9 cellular contexts compared by ENCODE assay signal in the genomic region with DNA sequence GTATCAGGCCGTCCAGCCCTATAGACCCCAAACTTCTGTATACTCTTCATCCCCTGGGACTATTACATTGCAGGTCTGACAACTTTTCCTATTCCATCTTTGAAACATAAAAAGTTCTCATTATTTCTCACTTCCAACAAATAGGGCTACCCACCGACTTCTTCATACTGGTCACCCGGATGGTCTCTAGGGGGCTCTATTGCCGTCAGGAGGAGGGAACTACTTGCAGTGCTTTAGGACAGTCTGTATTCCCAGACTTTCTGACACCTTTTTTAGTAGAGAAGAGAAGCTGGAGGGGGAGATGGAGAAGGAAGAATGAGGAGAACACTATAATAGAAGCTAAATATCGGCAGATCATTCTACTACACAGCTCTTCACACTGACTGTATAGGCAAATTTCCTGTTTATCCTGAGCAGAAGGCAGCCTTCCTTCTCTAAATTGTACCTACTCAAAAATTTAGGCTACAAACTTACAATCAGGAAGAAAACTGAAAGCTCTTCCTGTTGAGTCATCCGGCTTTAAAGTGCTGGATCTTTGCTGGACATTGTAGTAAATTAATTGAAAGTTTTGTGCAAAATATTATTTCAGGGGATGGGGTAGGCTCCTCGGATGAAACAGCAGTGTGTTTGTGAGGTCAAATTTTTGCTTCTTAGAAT. TPM values are rescaled to one million over a fixed set of nuclear protein-coding genes. Genes with fewer than 3 reads are reported as not detected.
DNase-seq lines count a peak whose midpoint lies in the region; ATAC-seq and TF ChIP-seq lines count a peak whose summit lies in the region.
"Had no signal": no experiment of that assay in that cellular context is flagged by ENCODE, and none has a peak within 500 bp of the region (broad histone marks: within the 10 kb centered on the region; RNA-seq: fewer than 3 reads in every experiment).

No MANE protein-coding gene starts in this region.

- no peak overlapping the region for H3K4me2 ChIP-seq in DND-41 (ENCODE audit: insufficient read depth, low read length)

- no peak overlapping the region for H3K27ac Mint-ChIP-seq in chondrocyte (ENCODE audit: unreplicated experiment)
- H3K27ac Mint-ChIP-seq in naive thymus-derived CD4-positive, alpha-beta T cell, result peak overlapping the region; percentile 50 to 97 (median 85)
- H3K27ac Mint-ChIP-seq: IgD-negative memory B cell had no signal

- H3K79me2 ChIP-seq in DND-41 (ENCODE audit: insufficient read depth, low read length), result no peaks in the 10 kb centered on the region

- no peak overlapping the region for H3K9ac ChIP-seq in DND-41 (ENCODE audit: low read depth, low read length)

- no peaks in the 10 kb centered on the region for H3K27me3 Mint-ChIP-seq in chondrocyte (ENCODE audit: low read depth)
- H3K27me3 Mint-ChIP-seq in naive thymus-derived CD4-positive, alpha-beta T cell, result peaks cover 0 to 3% (median 0%) of the 10 kb centered on the region in 5 donors

- peaks cover 13% of the 10 kb centered on the region for H3K4me1 ChIP-seq in DND-41 (ENCODE audit: insufficient read depth, low read length)
- H3K4me1 ChIP-seq in naive thymus-derived CD4-positive, alpha-beta T cell (ENCODE audit: control insufficient read depth in 2 of 2, insufficient read depth in 2 of 2, low read length in 2 of 2), result peaks cover 30 to 96% of the 10 kb centered on the region in 2 donors

- no peak overlapping the region for H3K4me3 Mint-ChIP-seq in chondrocyte (ENCODE audit: unreplicated experiment)
- H3K4me3 Mint-ChIP-seq in naive thymus-derived CD4-positive, alpha-beta T cell, result peak overlapping the region in 7 of 10 donors; percentile 16 to 63 (median 45)
- H3K4me3 Mint-ChIP-seq: IgD-negative memory B cell had no signal

- H2AFZ ChIP-seq in DND-41 (ENCODE audit: low read depth, low read length), result no peak overlapping the region

- H3K9me3 ChIP-seq in DND-41 (ENCODE audit: insufficient read depth, low read length, severe bottlenecking), result no peaks in the 10 kb centered on the region
- no peaks in the 10 kb centered on the region for H3K9me3 ChIP-seq in naive thymus-derived CD4-positive, alpha-beta T cell (ENCODE audit: control insufficient read depth in 2 of 3, low read length in 3 of 3)

- no peaks in the 10 kb centered on the region for H3K36me3 ChIP-seq in DND-41 (ENCODE audit: insufficient read depth, low read length)
- H3K36me3 ChIP-seq in naive thymus-derived CD4-positive, alpha-beta T cell (ENCODE audit: control insufficient read depth in 2 of 3, insufficient read depth in 3 of 3, low read length in 3 of 3), result no peaks in the 10 kb centered on the region

- no peaks in the 10 kb centered on the region for H4K20me1 ChIP-seq in DND-41 (ENCODE audit: insufficient read depth, low read length)

- no peaks in the 10 kb centered on the region for H3K36me3 Mint-ChIP-seq in chondrocyte (ENCODE audit: low read depth)
- H3K36me3 Mint-ChIP-seq in naive thymus-derived CD4-positive, alpha-beta T cell, result peaks cover 0 to 24% (median 0%) of the 10 kb centered on the region in 5 donors

- no peak for DNase-seq in DND-41
- peak; percentile 38 for DNase-seq in NCI-H748 (lab: John Stamatoyannopoulos, UW; ENCODE audit: unreplicated experiment)
- no peak for DNase-seq in chondrocyte (ENCODE audit: low spot score)
- no peak for DNase-seq in naive thymus-derived CD4-positive, alpha-beta T cell
- DNase-seq in cortex of kidney (lab: John Stamatoyannopoulos, UW), result no peak
- no peak for DNase-seq in NCI-H510A treated with DMSO at 0.1 percent for 48 hours (lab: John Stamatoyannopoulos, UW)

- H3K4me1 Mint-ChIP-seq in chondrocyte (ENCODE audit: low read depth), result peaks cover 30% of the 10 kb centered on the region
- H3K4me1 Mint-ChIP-seq in naive thymus-derived CD4-positive, alpha-beta T cell, result peaks cover 37 to 94% (median 53%) of the 10 kb centered on the region in 7 donors

- H3K27me3 ChIP-seq in DND-41 (ENCODE audit: insufficient read depth, low read length, poor library complexity), result no peaks in the 10 kb centered on the region
- H3K27me3 ChIP-seq in naive thymus-derived CD4-positive, alpha-beta T cell (ENCODE audit: control insufficient read depth in 2 of 2, insufficient read depth in 2 of 2, low read length in 2 of 2), result no peaks in the 10 kb centered on the region

- peaks cover 3% of the 10 kb centered on the region for H3K9me3 Mint-ChIP-seq in chondrocyte (ENCODE audit: low read depth)
- H3K9me3 Mint-ChIP-seq in naive thymus-derived CD4-positive, alpha-beta T cell, result peaks cover 0 to 3% (median 0%) of the 10 kb centered on the region in 11 donors

- TF ChIP-seq CTCF in DND-41 (IDR thresholded peaks at IDR 0.05; ENCODE audit: borderline replicate concordance, extremely low read depth, low read length, poor library complexity, severe bottlenecking), result peak; percentile 25
- TF ChIP-seq CTCF in chondrocyte (IDR thresholded peaks at IDR 0.05), result peak; percentile 51

- intact Hi-C loops in naive thymus-derived CD4-positive, alpha-beta T cell (cut with micrococcal nuclease), result loop anchor here in 1 of 2 donors (5.0 kb wide), 3 partner anchors 117 to 332 kb away; a partner anchor contains a TSS

- no peak overlapping the region for H3K27ac ChIP-seq in DND-41 (ENCODE audit: low read length)
- H3K27ac ChIP-seq in naive thymus-derived CD4-positive, alpha-beta T cell (ENCODE audit: low read depth, low read length), result peak overlapping the region; percentile 29

- CTCF ChIA-PET in naive thymus-derived CD4-positive, alpha-beta T cell (lab: Charles Lee), result interaction anchor here (0.6 kb wide), 2 partner anchors 206 to 759 kb away, joined by 3 read pairs; no protein-coding TSS in a partner anchor

- H3K4me3 ChIP-seq in DND-41 (ENCODE audit: low read depth in 1 of 2, low read length in 2 of 2), result no peak overlapping the region
- H3K4me3 ChIP-seq in naive thymus-derived CD4-positive, alpha-beta T cell (ENCODE audit: low read length), result no peak overlapping the region

- POLR2A ChIA-PET in naive thymus-derived CD4-positive, alpha-beta T cell (lab: Charles Lee), result interaction anchor here (0.6 kb wide), 1 partner anchor 13 kb away, joined by 3 read pairs; no protein-coding TSS in a partner anchor

- ATAC-seq in DND-41 (ENCODE audit: insufficient read depth, low read depth) (no peak), HG03097 (IDR thresholded peaks at IDR 0.05; ENCODE audit: low FRiP score, unreplicated experiment) (no peak), GM21619 (IDR thresholded peaks at IDR 0.05; ENCODE audit: unreplicated experiment) (no peak)
- no peak for ATAC-seq in naive thymus-derived CD4-positive, alpha-beta T cell

RNA-seq across cellular contexts. Expression of a gene that starts 54.6 kb away (rescaled TPM):
- total RNA-seq in chondrocyte, result 3.9 to 6.4 TPM (median 6.4 TPM) in 3 replicates
- 10 to 100 TPM in 1 of 5 experiments, 1 to 10 TPM in 4; 5.3 to 17.9 (median 5.9) TPM for total RNA-seq in naive thymus-derived CD4-positive, alpha-beta T cell
- 1 to 10 TPM; 3.6 to 4.4 TPM for polyA plus RNA-seq in naive thymus-derived CD4-positive, alpha-beta T cell
